ENCODE assay signal across 8 cellular contexts in the genomic region with DNA sequence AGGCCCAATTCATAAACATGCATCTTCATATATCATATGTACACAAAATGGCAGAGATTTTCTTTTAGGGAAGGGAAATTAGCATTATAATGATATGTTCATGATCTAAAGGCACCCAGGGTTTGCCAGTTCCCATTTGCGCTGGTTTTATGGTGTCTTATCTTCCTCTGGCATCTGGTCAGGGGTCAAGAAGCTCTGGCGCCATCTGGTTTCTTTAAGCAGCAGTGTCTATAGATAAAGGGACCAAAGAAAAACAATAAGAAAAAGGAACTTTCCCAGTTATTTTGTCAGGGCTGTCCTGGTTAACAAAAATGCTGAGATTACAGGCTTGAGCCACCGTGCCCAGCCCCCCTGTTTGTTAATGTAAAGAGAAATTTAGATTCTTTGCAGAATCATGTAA. TPM values are rescaled to one million over a fixed set of nuclear protein-coding genes. Genes with fewer than 3 reads are reported as not detected.
DNase-seq lines count a peak whose midpoint lies in the region; ATAC-seq, FAIRE-seq and TF ChIP-seq lines count a peak whose summit lies in the region.

No MANE protein-coding gene starts in this region.

- H3K4me1 ChIP-seq in colonic mucosa = no peaks in the 10 kb centered on the region
- peaks cover 0 to 16% (median 13%) of the 10 kb centered on the region in 9 donors for H3K4me1 ChIP-seq in heart right ventricle

- H3K9me3 ChIP-seq in colonic mucosa (no peaks in the 10 kb centered on the region), heart right ventricle (no peaks in the 10 kb centered on the region)

- H3K27ac Mint-ChIP-seq in activated CD4-positive, alpha-beta T cell treated with anti-CD3 and anti-CD28 coated beads, Interleukin-2, amount 10 ng/mL, durations not matched to agents 7 days and 5 days = no peak overlapping the region
- no peak overlapping the region for H3K27ac Mint-ChIP-seq in activated CD4-positive, alpha-beta T cell treated with anti-CD3 and anti-CD28 coated beads, Interleukin-2, amount 10 ng/mL, durations not matched to agents 24 days and 14 days

- 30 to 34% methylated on average over 3 of the region's 3 CpGs for WGBS in heart right ventricle, 2 donors

- POLR2A ChIA-PET in activated CD4-positive, alpha-beta T cell treated with anti-CD3 and anti-CD28 coated beads, Interleukin-2, amount 10 ng/mL, durations not matched to agents 7 days and 5 days (lab: Charles Lee) = interaction anchor here (0.6 kb wide), 1 partner anchor 1850 kb away, joined by 4 read pairs; no protein-coding TSS in a partner anchor

- no peaks in the 10 kb centered on the region for H3K36me3 ChIP-seq in colonic mucosa
- H3K36me3 ChIP-seq in heart right ventricle = no peaks in the 10 kb centered on the region

- CTCF ChIA-PET in activated CD4-positive, alpha-beta T cell treated with anti-CD3 and anti-CD28 coated beads, Interleukin-2, amount 10 ng/mL, durations not matched to agents 7 days and 5 days (lab: Charles Lee) = interaction anchor here (1.2 kb wide), 1 partner anchor 48 kb away, joined by 5 read pairs; no protein-coding TSS in a partner anchor

- no peak overlapping the region for H3K4me3 ChIP-seq in colonic mucosa
- no peak overlapping the region for H3K4me3 ChIP-seq in retinal pigment epithelial cell (ENCODE audit: low read length)
- no peak overlapping the region for H3K4me3 ChIP-seq in heart right ventricle

- H3K4me1 Mint-ChIP-seq in activated CD4-positive, alpha-beta T cell treated with anti-CD3 and anti-CD28 coated beads, Interleukin-2, amount 10 ng/mL, durations not matched to agents 7 days and 5 days = peaks cover 33% of the 10 kb centered on the region
- peaks cover 18% of the 10 kb centered on the region for H3K4me1 Mint-ChIP-seq in activated CD4-positive, alpha-beta T cell treated with anti-CD3 and anti-CD28 coated beads, Interleukin-2, amount 10 ng/mL, durations not matched to agents 24 days and 14 days

- DNase-seq in activated CD4-positive, alpha-beta T cell treated with anti-CD3 and anti-CD28 coated beads, Interleukin-2, amount 10 ng/mL, durations not matched to agents 7 days and 5 days = peak; percentile 13
- no peak for DNase-seq in activated CD4-positive, alpha-beta T cell treated with anti-CD3 and anti-CD28 coated beads, Interleukin-2, amount 10 ng/mL, durations not matched to agents 24 days and 14 days
- DNase-seq in NCI-H524 treated with DMSO at 0.1 percent for 48 hours (lab: John Stamatoyannopoulos, UW) (peak; percentile 32), colonic mucosa (peak; percentile 69), retinal pigment epithelial cell (ENCODE audit: low read depth) (no peak), heart right ventricle (no peak), HTR-8/SVneo (ENCODE audit: insufficient read length, low spot score) (no peak)
- DNase-seq in stimulated activated CD4-positive, alpha-beta T cell treated with anti-CD3 and anti-CD28 coated beads, Interleukin-4, amount 100 ng/mL, for 1 hour = no peak

- no peaks in the 10 kb centered on the region for H3K27me3 Mint-ChIP-seq in activated CD4-positive, alpha-beta T cell treated with anti-CD3 and anti-CD28 coated beads, Interleukin-2, amount 10 ng/mL, durations not matched to agents 7 days and 5 days
- H3K27me3 Mint-ChIP-seq in activated CD4-positive, alpha-beta T cell treated with anti-CD3 and anti-CD28 coated beads, Interleukin-2, amount 10 ng/mL, durations not matched to agents 24 days and 14 days = no peaks in the 10 kb centered on the region

- ATAC-seq in heart right ventricle = no peak

- FAIRE-seq in HTR-8/SVneo (lab: Jason Lieb, UNC) = no peak

- H3K27me3 ChIP-seq in colonic mucosa (no peaks in the 10 kb centered on the region), heart right ventricle (no peaks in the 10 kb centered on the region)

- no peaks in the 10 kb centered on the region for H3K36me3 Mint-ChIP-seq in activated CD4-positive, alpha-beta T cell treated with anti-CD3 and anti-CD28 coated beads, Interleukin-2, amount 10 ng/mL, durations not matched to agents 7 days and 5 days (ENCODE audit: low read depth)
- peaks cover 7% of the 10 kb centered on the region for H3K36me3 Mint-ChIP-seq in activated CD4-positive, alpha-beta T cell treated with anti-CD3 and anti-CD28 coated beads, Interleukin-2, amount 10 ng/mL, durations not matched to agents 24 days and 14 days (ENCODE audit: low read depth)

- no peak overlapping the region for H3K4me3 Mint-ChIP-seq in activated CD4-positive, alpha-beta T cell treated with anti-CD3 and anti-CD28 coated beads, Interleukin-2, amount 10 ng/mL, durations not matched to agents 7 days and 5 days
- H3K4me3 Mint-ChIP-seq in activated CD4-positive, alpha-beta T cell treated with anti-CD3 and anti-CD28 coated beads, Interleukin-2, amount 10 ng/mL, durations not matched to agents 24 days and 14 days = no peak overlapping the region

- peak; percentile 31 for TF ChIP-seq CTCF in colonic mucosa (IDR thresholded peaks at IDR 0.05)
- peak; percentile 32 for TF ChIP-seq CTCF in retinal pigment epithelial cell (conservative IDR thresholded peaks at IDR 0.05; ENCODE audit: low read depth, low read length)
- TF ChIP-seq CTCF in heart right ventricle (IDR thresholded peaks at IDR 0.05) = peak in 1 of 9 donors; percentile 23

- H3K27ac ChIP-seq in colonic mucosa (peak overlapping the region; percentile 32), heart right ventricle (no peak overlapping the region)

- no peaks in the 10 kb centered on the region for H3K9me3 Mint-ChIP-seq in activated CD4-positive, alpha-beta T cell treated with anti-CD3 and anti-CD28 coated beads, Interleukin-2, amount 10 ng/mL, durations not matched to agents 7 days and 5 days
- no peaks in the 10 kb centered on the region for H3K9me3 Mint-ChIP-seq in activated CD4-positive, alpha-beta T cell treated with anti-CD3 and anti-CD28 coated beads, Interleukin-2, amount 10 ng/mL, durations not matched to agents 24 days and 14 days

- H3K9ac ChIP-seq in colonic mucosa (ENCODE audit: low read depth in 2 of 2, low read length in 2 of 2) = peak overlapping the region in 1 of 2 donors; percentile 34

- intact Hi-C loops in activated CD4-positive, alpha-beta T cell treated with anti-CD3 and anti-CD28 coated beads, Interleukin-2, amount 10 ng/mL, durations not matched to agents 24 days and 14 days (cut with micrococcal nuclease) = no loop called here
- intact Hi-C loops in colonic mucosa (cut with DNase I) (no loop called here), heart right ventricle (cut with DNase I) (no loop called here)

RNA-seq across cellular contexts. Expression of gene DCP1A, which starts 3.3 kb away (rescaled TPM):
- 10 to 100 TPM; 27.6 to 30.4 TPM for total RNA-seq in activated CD4-positive, alpha-beta T cell treated with anti-CD3 and anti-CD28 coated beads, Interleukin-2, amount 10 ng/mL, durations not matched to agents 7 days and 5 days
- total RNA-seq in activated CD4-positive, alpha-beta T cell treated with anti-CD3 and anti-CD28 coated beads, Interleukin-2, amount 10 ng/mL, durations not matched to agents 24 days and 14 days = 42.1 and 50.3 TPM in 2 replicates
- 10 to 100 TPM; 20.6 to 24.5 TPM for total RNA-seq in colonic mucosa
- 10 to 100 TPM; 16.0 to 24.1 (median 19.5) TPM for total RNA-seq in heart right ventricle
- 1 to 10 TPM; 4.5 to 8.4 TPM for polyA plus RNA-seq in heart right ventricle

Comparison
In these comparisons a context has a peak if more than half of its experiments do, and no peak if none do; other contexts are left out.
1. DNase-seq: peak in activated CD4-positive, alpha-beta T cell treated with anti-CD3 and anti-CD28 coated beads, Interleukin-2, amount 10 ng/mL, durations not matched to agents 7 days and 5 days (single experiment), NCI-H524 treated with DMSO at 0.1 percent for 48 hours (single experiment) and colonic mucosa (single experiment); none in activated CD4-positive, alpha-beta T cell treated with anti-CD3 and anti-CD28 coated beads, Interleukin-2, amount 10 ng/mL, durations not matched to agents 24 days and 14 days (single experiment), retinal pigment epithelial cell (single experiment), stimulated activated CD4-positive, alpha-beta T cell treated with anti-CD3 and anti-CD28 coated beads, Interleukin-4, amount 100 ng/mL, for 1 hour (single experiment), heart right ventricle (0 of 2) and HTR-8/SVneo (single experiment).